28 cellular contexts compared by ENCODE assay signal in genomic region chr12:119957135-119957534, GRCh38. TPM values are rescaled to one million over a fixed set of nuclear protein-coding genes. Genes with fewer than 3 reads are reported as not detected.
"Had no signal": no experiment of that assay in that cellular context is flagged by ENCODE, and none has a peak within 500 bp of the region (broad histone marks: within the 10 kb centered on the region; RNA-seq: fewer than 3 reads in every experiment).

No MANE protein-coding gene starts in this region.

- DNase-seq: dermis blood vessel endothelial cell; dorsolateral prefrontal cortex; effector CD8-positive, alpha-beta T cell; effector memory CD8-positive, alpha-beta T cell; endodermal cell; erythroblast; esophagus squamous epithelium; foreskin fibroblast; foreskin melanocyte; gastrocnemius medialis; glutamatergic neuron; head of caudate nucleus; heart right ventricle; hippocampal formation; left cardiac atrium; left lung; left ventricle myocardium superior; lower lobe of right lung; mesenchymal stem cell; naive thymus-derived CD4-positive, alpha-beta T cell had no signal

- H3K36me3 Mint-ChIP-seq: mesothelial cell of epicardium had no signal

- H3K27me3 Mint-ChIP-seq: effector memory CD8-positive, alpha-beta T cell had no signal

- FAIRE-seq: colon, endometrium, islet of Langerhans, keratinocyte had no signal

- H3K27me3 ChIP-seq: dorsolateral prefrontal cortex, gastrocnemius medialis, heart right ventricle, left lung had no signal

- H3K36me3 ChIP-seq: esophagus squamous epithelium, gastrocnemius medialis, heart right ventricle, left lung, lower lobe of right lung had no signal

- H3K4me3 ChIP-seq: coronary artery, dorsolateral prefrontal cortex, esophagus squamous epithelium, gastrocnemius medialis, heart right ventricle, left lung, lower lobe of right lung had no signal

- H3K4me1 ChIP-seq: esophagus squamous epithelium, gastrocnemius medialis, heart right ventricle, left lung, lower lobe of right lung had no signal

- H3K27ac Mint-ChIP-seq: effector memory CD8-positive, alpha-beta T cell; endodermal cell; mesothelial cell of epicardium; naive thymus-derived CD4-positive, alpha-beta T cell had no signal

- H3K4me3 Mint-ChIP-seq: effector memory CD8-positive, alpha-beta T cell; endodermal cell; mesothelial cell of epicardium; naive thymus-derived CD4-positive, alpha-beta T cell had no signal

- ATAC-seq: effector memory CD8-positive, alpha-beta T cell; esophagus mucosa; gastrocnemius medialis; heart right ventricle; left cardiac atrium; left lung; left ventricle myocardium superior; lower lobe of right lung; naive thymus-derived CD4-positive, alpha-beta T cell had no signal

- H3K27ac ChIP-seq: coronary artery, dorsolateral prefrontal cortex, epithelial cell of prostate, esophagus squamous epithelium, gastrocnemius medialis, heart right ventricle, left lung, lower lobe of right lung had no signal

- H3K4me1 Mint-ChIP-seq: endodermal cell; mesothelial cell of epicardium; naive thymus-derived CD4-positive, alpha-beta T cell had no signal

RNA-seq across cellular contexts. Expression of gene BICDL1, which starts 31.9 kb away (rescaled TPM):
- total RNA-seq: dermis blood vessel endothelial cell had no signal
